Comparison of ENCODE assay signal across 24 cellular contexts in the genomic region with DNA sequence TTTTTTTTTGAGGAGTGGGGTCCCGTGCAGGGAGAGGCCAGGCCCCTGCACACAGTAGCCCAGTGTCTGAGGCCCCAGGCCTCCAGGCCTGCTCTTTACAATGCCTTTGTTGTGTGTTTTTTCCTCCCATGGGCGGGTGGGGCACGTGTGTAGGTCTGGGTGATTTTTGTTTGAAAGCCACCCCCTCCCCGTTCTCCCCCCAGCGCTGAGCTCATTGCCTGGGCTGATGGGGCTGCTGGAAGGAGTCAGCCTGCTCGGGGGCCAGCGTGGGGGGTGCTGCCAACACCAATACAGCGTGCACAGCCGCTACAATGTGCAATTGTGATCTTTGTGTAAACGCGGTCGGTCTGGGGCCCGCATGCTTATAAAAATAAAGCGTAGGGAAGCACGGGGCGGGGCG.
DNase-seq lines count a peak whose midpoint lies in the region; ATAC-seq and TF ChIP-seq lines count a peak whose summit lies in the region.
"Had no signal": no experiment of that assay in that cellular context is flagged by ENCODE, and none has a peak within 500 bp of the region (broad histone marks: within the 10 kb centered on the region; RNA-seq: fewer than 3 reads in every experiment).

No MANE protein-coding gene starts in this region.

- H3K4me1 ChIP-seq in parathyroid adenoma = peaks cover 34% of the 10 kb centered on the region
- H3K4me1 ChIP-seq: transverse colon had no signal

- H3K79me2 ChIP-seq in parathyroid adenoma = no peaks in the 10 kb centered on the region

- H3K36me3 Mint-ChIP-seq in stimulated activated naive B cell treated with anti-CD40 and anti-IgM and Interleukin-4, amounts not matched to agents 10 μg/mL and 1 μg/mL and 100 μg/mL, for 72 hours = no peaks in the 10 kb centered on the region
- H3K36me3 Mint-ChIP-seq: activated naive CD8-positive, alpha-beta T cell; naive thymus-derived CD8-positive, alpha-beta T cell; WTC11 had no signal

- H3K9ac ChIP-seq in parathyroid adenoma = no peak overlapping the region

- no peak overlapping the region for H3K4me2 ChIP-seq in parathyroid adenoma (ENCODE audit: low read length)
- H3K4me2 ChIP-seq: GM23338 had no signal

- no peaks in the 10 kb centered on the region for H3K9me3 Mint-ChIP-seq in stimulated activated naive B cell treated with anti-CD40 and anti-IgM and Interleukin-4, amounts not matched to agents 10 μg/mL and 1 μg/mL and 100 μg/mL, for 72 hours
- H3K9me3 Mint-ChIP-seq: activated CD8-positive, alpha-beta T cell treated with anti-CD3 and anti-CD28 coated beads for 36 hours; GM23338; naive thymus-derived CD8-positive, alpha-beta T cell; T-helper 1 cell treated with Interleukin-12 subunit alpha and Interleukin-12 subunit beta and Interleukin-4 antibody, amounts not matched to agents 30 μg/mL and 1 μg/mL, for 36 hours; WTC11 had no signal

- H3K27me3 ChIP-seq in parathyroid adenoma (ENCODE audit: control insufficient read depth, insufficient read depth, low read length) = no peaks in the 10 kb centered on the region
- H3K27me3 ChIP-seq: cardiac muscle cell, transverse colon had no signal

- peak overlapping the region; percentile 72 for H2AFZ ChIP-seq in parathyroid adenoma
- H2AFZ ChIP-seq: GM23338 had no signal

- ATAC-seq in stimulated activated naive B cell treated with anti-CD40 and anti-IgM and Interleukin-4, amounts not matched to agents 10 μg/mL and 1 μg/mL and 100 μg/mL, for 72 hours (replicated peaks) = no peak
- ATAC-seq: activated CD8-positive, alpha-beta T cell treated with anti-CD3 and anti-CD28 coated beads for 36 hours; esophagus mucosa; naive thymus-derived CD8-positive, alpha-beta T cell had no signal

- TF ChIP-seq CTCF in parathyroid adenoma (IDR thresholded peaks at IDR 0.05) = no peak

- H3K9me3 ChIP-seq in parathyroid adenoma (ENCODE audit: control insufficient read depth, low read length) = no peaks in the 10 kb centered on the region
- H3K9me3 ChIP-seq: transverse colon had no signal

- H3K36me3 ChIP-seq in parathyroid adenoma (ENCODE audit: control insufficient read depth, insufficient read depth, low read length) = no peaks in the 10 kb centered on the region
- H3K36me3 ChIP-seq: transverse colon had no signal

- H3K27ac ChIP-seq in parathyroid adenoma = peak overlapping the region; percentile 42
- H3K27ac ChIP-seq: cardiac muscle cell, HL-60, transverse colon had no signal

- no peak overlapping the region for H3K4me3 Mint-ChIP-seq in stimulated activated naive B cell treated with anti-CD40 and anti-IgM and Interleukin-4, amounts not matched to agents 10 μg/mL and 1 μg/mL and 100 μg/mL, for 72 hours
- H3K4me3 Mint-ChIP-seq: activated CD8-positive, alpha-beta T cell treated with anti-CD3 and anti-CD28 coated beads for 36 hours; activated naive CD8-positive, alpha-beta T cell; GM23338; naive thymus-derived CD8-positive, alpha-beta T cell; T-helper 1 cell treated with Interleukin-12 subunit alpha and Interleukin-12 subunit beta and Interleukin-4 antibody, amounts not matched to agents 30 μg/mL and 1 μg/mL, for 36 hours; WTC11 had no signal

- H3K4me1 Mint-ChIP-seq in stimulated activated naive B cell treated with anti-CD40 and anti-IgM and Interleukin-4, amounts not matched to agents 10 μg/mL and 1 μg/mL and 100 μg/mL, for 72 hours = no peaks in the 10 kb centered on the region
- H3K4me1 Mint-ChIP-seq: naive thymus-derived CD8-positive, alpha-beta T cell had no signal

- no peak overlapping the region for H3K27ac Mint-ChIP-seq in stimulated activated naive B cell treated with anti-CD40 and anti-IgM and Interleukin-4, amounts not matched to agents 10 μg/mL and 1 μg/mL and 100 μg/mL, for 72 hours
- H3K27ac Mint-ChIP-seq: activated CD8-positive, alpha-beta T cell treated with anti-CD3 and anti-CD28 coated beads for 36 hours; activated naive CD8-positive, alpha-beta T cell; GM23338; naive thymus-derived CD8-positive, alpha-beta T cell; T-helper 1 cell treated with Interleukin-12 subunit alpha and Interleukin-12 subunit beta and Interleukin-4 antibody, amounts not matched to agents 30 μg/mL and 1 μg/mL, for 36 hours; WTC11 had no signal

- peaks cover 8 to 18% of the 10 kb centered on the region in 2 donors for H3K27me3 Mint-ChIP-seq in stimulated activated naive B cell treated with anti-CD40 and anti-IgM and Interleukin-4, amounts not matched to agents 10 μg/mL and 1 μg/mL and 100 μg/mL, for 72 hours
- H3K27me3 Mint-ChIP-seq: activated CD8-positive, alpha-beta T cell treated with anti-CD3 and anti-CD28 coated beads for 36 hours had no signal

- H3K4me3 ChIP-seq in parathyroid adenoma (ENCODE audit: low read depth, low read length) = no peak overlapping the region
- H3K4me3 ChIP-seq: cardiac muscle cell, GM23338, lung, transverse colon had no signal

- in situ Hi-C loops in G401 (cut with HindIII; ENCODE audit: low sequenced_read_pairs) = no loop called here

- DNase-seq in Ammon's horn (ENCODE audit: low spot score) = peak; percentile 97
- DNase-seq in anterior cingulate cortex (lab: John Stamatoyannopoulos, UW) = peak in 55 of 58 donors; percentile 16 to 98 (median 81)
- DNase-seq in hypothalamus (lab: John Stamatoyannopoulos, UW) = peak in 49 of 51 donors; percentile 14 to 94 (median 81)
- DNase-seq in G401 (ENCODE audit: low spot score) = no peak
- DNase-seq in stimulated activated naive B cell treated with anti-CD40 and anti-IgM and Interleukin-4, amounts not matched to agents 10 μg/mL and 1 μg/mL and 100 μg/mL, for 72 hours = no peak
- DNase-seq in NCI-H226 = no peak
- no peak for DNase-seq in COLO668 (lab: John Stamatoyannopoulos, UW; ENCODE audit: unreplicated experiment)
- DNase-seq: activated CD8-positive, alpha-beta T cell treated with anti-CD3 and anti-CD28 coated beads for 36 hours; activated T-cell treated with anti-CD3 and anti-CD28 coated beads, Interleukin-2, amount 50 U/mL, for 48 hours; DMS53; MM.1S; naive thymus-derived CD8-positive, alpha-beta T cell; NCI-H1694 treated with DMSO at 0.1 percent for 48 hours; NCI-H446; transverse colon had no signal

Comparison
In these comparisons a context has a peak if more than half of its experiments do, and no peak if none do; other contexts are left out.
1. DNase-seq: peak in Ammon's horn (single experiment), anterior cingulate cortex (55 of 58) and hypothalamus (49 of 51); none in G401 (single experiment), stimulated activated naive B cell treated with anti-CD40 and anti-IgM and Interleukin-4, amounts not matched to agents 10 μg/mL and 1 μg/mL and 100 μg/mL, for 72 hours (single experiment), NCI-H226 (single experiment) and COLO668 (single experiment).